ENCODE assay signal across 11 cellular contexts in the genomic region with DNA sequence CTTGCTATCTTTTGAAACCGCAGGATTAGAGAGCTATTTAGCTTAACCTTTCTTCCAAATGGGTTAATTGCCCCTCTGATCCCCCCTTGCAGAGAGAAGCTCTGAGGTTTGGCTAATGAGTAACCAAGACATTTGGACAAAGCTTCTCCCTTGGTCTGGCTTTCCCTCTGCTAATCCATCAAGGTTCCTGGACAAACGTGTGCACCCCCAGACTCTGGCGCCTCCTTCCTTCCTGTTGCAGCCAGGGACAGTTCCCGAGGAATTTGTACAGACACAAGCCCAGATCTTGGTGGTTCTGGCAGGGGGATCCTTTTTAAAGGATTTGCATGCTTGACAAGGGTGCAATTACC. TPM values are rescaled to one million over a fixed set of nuclear protein-coding genes. Genes with fewer than 3 reads are reported as not detected.
DNase-seq lines count a peak whose midpoint lies in the region; ATAC-seq and TF ChIP-seq lines count a peak whose summit lies in the region.
"Had no signal": no experiment of that assay in that cellular context is flagged by ENCODE, and none has a peak within 500 bp of the region (broad histone marks: within the 10 kb centered on the region; RNA-seq: fewer than 3 reads in every experiment).

No MANE protein-coding gene starts in this region.

- H3K4me1 ChIP-seq in PC-9 (replicated peaks; ENCODE audit: insufficient read depth) (peaks cover 26% of the 10 kb centered on the region), esophagus squamous epithelium (peaks cover 9 to 71% (median 19%) of the 10 kb centered on the region in 3 donors), neural progenitor cell (peaks cover 24% of the 10 kb centered on the region)

- no peaks in the 10 kb centered on the region for H3K36me3 ChIP-seq in PC-9 (ENCODE audit: low read depth)
- H3K36me3 ChIP-seq in esophagus squamous epithelium = no peaks in the 10 kb centered on the region
- H3K36me3 ChIP-seq in neural progenitor cell = no peaks in the 10 kb centered on the region

- no peaks in the 10 kb centered on the region for H3K36me3 Mint-ChIP-seq in CD4-positive, alpha-beta T cell (ENCODE audit: low read depth)
- H3K36me3 Mint-ChIP-seq in neural progenitor cell = no peaks in the 10 kb centered on the region
- H3K36me3 Mint-ChIP-seq: activated naive CD8-positive, alpha-beta T cell treated with anti-CD3 and anti-CD28 coated beads, Interleukin-2, amount 10 ng/mL, durations not matched to agents 7 days and 5 days had no signal

- ATAC-seq in CD4-positive, alpha-beta T cell (ENCODE audit: poor library complexity) = no peak
- no peak for ATAC-seq in HG03025 (IDR thresholded peaks at IDR 0.05; ENCODE audit: low FRiP score, unreplicated experiment)
- ATAC-seq in HG03097 (IDR thresholded peaks at IDR 0.05; ENCODE audit: low FRiP score, unreplicated experiment) = no peak
- ATAC-seq: stimulated activated naive B cell treated with anti-CD40 and anti-IgM and Interleukin-4, amounts not matched to agents 10 μg/mL and 1 μg/mL and 100 μg/mL, for 72 hours had no signal

- BruUV-seq in PC-9 (replicated peaks; lab: Mats Ljungman, UMichigan) = TSS peak; percentile 76

- peaks cover 58% of the 10 kb centered on the region for H3K27me3 Mint-ChIP-seq in CD4-positive, alpha-beta T cell
- peaks cover 10% of the 10 kb centered on the region for H3K27me3 Mint-ChIP-seq in neural progenitor cell (ENCODE audit: insufficient read depth, low read depth)

- CTCF ChIA-PET in CD4-positive, alpha-beta T cell (lab: Charles Lee) = no interaction called here
- CTCF ChIA-PET in PC-9 (lab: Charles Lee) = no interaction called here

- H3K9me2 ChIP-seq in PC-9 (ENCODE audit: insufficient read depth) = no peaks in the 10 kb centered on the region

- H3K27ac ChIP-seq in CD4-positive, alpha-beta T cell (ENCODE audit: low read depth, low read length) = no peak overlapping the region
- H3K27ac ChIP-seq in PC-9 = peak overlapping the region; percentile 87; the same call in 1 of the 2 replicates
- peak overlapping the region; percentile 83 to 94 (median 91) for H3K27ac ChIP-seq in esophagus squamous epithelium
- H3K27ac ChIP-seq in neural progenitor cell = peak overlapping the region; percentile 76

- H3K9ac ChIP-seq in neural progenitor cell = no peak overlapping the region

- H3K4me2 ChIP-seq in PC-9 = peak overlapping the region; percentile 80
- peak overlapping the region; percentile 94 for H3K4me2 ChIP-seq in neural progenitor cell

- 15 to 31% methylated on average over 2 to 4 of the region's 4 CpGs for WGBS in esophagus squamous epithelium, 2 donors

- H3F3A ChIP-seq in PC-9 (ENCODE audit: insufficient read depth, low read depth) (peaks cover 21% of the 10 kb centered on the region), neural progenitor cell (ENCODE audit: low read depth) (peaks cover 30% of the 10 kb centered on the region)

- TF ChIP-seq POLR2A in esophagus squamous epithelium (IDR thresholded peaks at IDR 0.05) = no peak

- H4K20me1 ChIP-seq in PC-9 (ENCODE audit: insufficient read depth) = no peaks in the 10 kb centered on the region
- H4K20me1 ChIP-seq in neural progenitor cell (ENCODE audit: low read depth) = peaks cover 37% of the 10 kb centered on the region

- H3K4me3 Mint-ChIP-seq in CD4-positive, alpha-beta T cell = peak overlapping the region; percentile 64
- H3K4me3 Mint-ChIP-seq in neural progenitor cell = peak overlapping the region; percentile 100
- H3K4me3 Mint-ChIP-seq: activated naive CD8-positive, alpha-beta T cell treated with anti-CD3 and anti-CD28 coated beads, Interleukin-2, amount 10 ng/mL, durations not matched to agents 7 days and 5 days had no signal

- H2AFZ ChIP-seq in PC-9 = peak overlapping the region; percentile 89; the same call in 1 of the 2 replicates
- no peak overlapping the region for H2AFZ ChIP-seq in neural progenitor cell (replicated peaks)

- peaks cover 19% of the 10 kb centered on the region for H3K4me1 Mint-ChIP-seq in CD4-positive, alpha-beta T cell (ENCODE audit: low read depth)
- peaks cover 42% of the 10 kb centered on the region for H3K4me1 Mint-ChIP-seq in neural progenitor cell

- no peak for DNase-seq in CD4-positive, alpha-beta T cell
- DNase-seq in PC-9 (no peak), esophagus squamous epithelium (lab: John Stamatoyannopoulos, UW) (no peak), neural progenitor cell (ENCODE audit: low spot score) (peak; percentile 77), cerebellar cortex (ENCODE audit: low spot score) (no peak), NCI-H2107 (lab: John Stamatoyannopoulos, UW) (no peak)
- DNase-seq: activated naive CD8-positive, alpha-beta T cell treated with anti-CD3 and anti-CD28 coated beads, Interleukin-2, amount 10 ng/mL, durations not matched to agents 7 days and 5 days; stimulated activated naive B cell treated with anti-CD40 and anti-IgM and Interleukin-4, amounts not matched to agents 10 μg/mL and 1 μg/mL and 100 μg/mL, for 72 hours had no signal

- no peaks in the 10 kb centered on the region for H3K9me3 Mint-ChIP-seq in CD4-positive, alpha-beta T cell
- no peaks in the 10 kb centered on the region for H3K9me3 Mint-ChIP-seq in neural progenitor cell
- H3K9me3 Mint-ChIP-seq: activated naive CD8-positive, alpha-beta T cell treated with anti-CD3 and anti-CD28 coated beads, Interleukin-2, amount 10 ng/mL, durations not matched to agents 7 days and 5 days; stimulated activated naive B cell treated with anti-CD40 and anti-IgM and Interleukin-4, amounts not matched to agents 10 μg/mL and 1 μg/mL and 100 μg/mL, for 72 hours had no signal

- TF ChIP-seq CTCF in CD4-positive, alpha-beta T cell (IDR thresholded peaks at IDR 0.05) = no peak
- TF ChIP-seq CTCF in PC-9 (conservative IDR thresholded peaks at IDR 0.05) (no peak), esophagus squamous epithelium (IDR thresholded peaks at IDR 0.05) (no peak), neural progenitor cell (IDR thresholded peaks at IDR 0.05) (no peak)

- H3K27ac Mint-ChIP-seq in CD4-positive, alpha-beta T cell = no peak overlapping the region
- H3K27ac Mint-ChIP-seq in neural progenitor cell = no peak overlapping the region
- H3K27ac Mint-ChIP-seq: activated naive CD8-positive, alpha-beta T cell treated with anti-CD3 and anti-CD28 coated beads, Interleukin-2, amount 10 ng/mL, durations not matched to agents 7 days and 5 days; stimulated activated naive B cell treated with anti-CD40 and anti-IgM and Interleukin-4, amounts not matched to agents 10 μg/mL and 1 μg/mL and 100 μg/mL, for 72 hours had no signal

- peaks cover 51% of the 10 kb centered on the region for H3K79me2 ChIP-seq in PC-9 (ENCODE audit: low read depth)
- peaks cover 61% of the 10 kb centered on the region for H3K79me2 ChIP-seq in neural progenitor cell (ENCODE audit: low read depth)

- H3K9me3 ChIP-seq in CD4-positive, alpha-beta T cell (ENCODE audit: control insufficient read depth, low read length) = no peaks in the 10 kb centered on the region
- H3K9me3 ChIP-seq in PC-9 (ENCODE audit: insufficient read depth, low read depth) (no peaks in the 10 kb centered on the region), esophagus squamous epithelium (no peaks in the 10 kb centered on the region), neural progenitor cell (ENCODE audit: low read depth) (no peaks in the 10 kb centered on the region)

- H3K4me3 ChIP-seq in PC-9 (peak overlapping the region; percentile 91), esophagus squamous epithelium (peak overlapping the region; percentile 75 to 89 (median 80)), neural progenitor cell (peak overlapping the region; percentile 80)

- intact Hi-C loops in CD4-positive, alpha-beta T cell (cut with DNase I, micrococcal nuclease) = loop anchor here in 1 of 2 experiments (5.0 kb wide), 1 partner anchor 218 kb away; no protein-coding TSS in a partner anchor
- intact Hi-C loops in PC-9 (cut with micrococcal nuclease; ENCODE audit: unreplicated experiment) (no loop called here), esophagus squamous epithelium (cut with DNase I) (no loop called here)

- POLR2A ChIA-PET in CD4-positive, alpha-beta T cell (lab: Charles Lee) = no interaction called here
- POLR2A ChIA-PET in PC-9 (lab: Charles Lee; ENCODE audit: unreplicated experiment) = no interaction called here

- peaks cover 27% of the 10 kb centered on the region for H3K27me3 ChIP-seq in CD4-positive, alpha-beta T cell (ENCODE audit: control insufficient read depth, insufficient read depth, low read length)
- H3K27me3 ChIP-seq in PC-9 (ENCODE audit: insufficient read depth, low read depth) (no peaks in the 10 kb centered on the region), esophagus squamous epithelium (peaks cover 0 to 20% (median 0%) of the 10 kb centered on the region in 4 donors), neural progenitor cell (no peaks in the 10 kb centered on the region)

RNA-seq across cellular contexts. Expression of a gene that starts 1.6 kb away (rescaled TPM):
- 1 to 10 TPM; 2.6 to 2.9 TPM for total RNA-seq in CD4-positive, alpha-beta T cell
- total RNA-seq in PC-9 (2021) = 44.3 and 47.7 TPM in 2 replicates
- 10 to 100 TPM; 43.1 to 73.2 (median 47.5) TPM for total RNA-seq in esophagus squamous epithelium
- 17.3 and 24.2 TPM in 2 replicates for total RNA-seq in neural progenitor cell (ENCODE audit: low replicate concordance)

RNA-seq across cellular contexts. Expression of a gene that starts 7.6 kb away (rescaled TPM):
- not detected for total RNA-seq in CD4-positive, alpha-beta T cell
- total RNA-seq in PC-9 (2021) (not detected in 2 replicates), esophagus squamous epithelium (not detected), neural progenitor cell (ENCODE audit: low replicate concordance) (not detected in 2 replicates)
- total RNA-seq: activated naive CD8-positive, alpha-beta T cell treated with anti-CD3 and anti-CD28 coated beads, Interleukin-2, amount 10 ng/mL, durations not matched to agents 7 days and 5 days; lung microvascular endothelial cell had no signal
